34 cellular contexts compared by ENCODE assay signal in the genomic region with DNA sequence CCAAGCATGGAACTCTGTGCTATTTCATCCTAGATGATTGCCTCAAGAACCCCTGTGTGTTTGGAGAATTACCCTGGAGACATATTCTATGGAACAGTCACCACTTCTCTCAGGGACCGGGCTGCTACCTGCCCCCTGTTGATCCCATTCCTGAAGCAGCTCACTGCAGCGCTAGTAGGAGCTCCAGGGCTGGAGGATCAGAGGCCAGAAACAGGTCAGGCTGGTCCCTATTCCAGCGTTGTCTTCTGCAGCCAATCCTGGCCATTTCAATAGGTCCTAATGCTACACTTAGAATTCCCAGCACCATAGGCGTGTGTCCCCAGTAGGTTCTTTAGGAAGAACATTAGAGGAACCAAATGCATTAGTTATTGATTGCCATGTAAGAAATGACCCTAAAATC. TPM values are rescaled to one million over a fixed set of nuclear protein-coding genes. Genes with fewer than 3 reads are reported as not detected.
"Had no signal": no experiment of that assay in that cellular context is flagged by ENCODE, and none has a peak within 500 bp of the region (broad histone marks: within the 10 kb centered on the region; RNA-seq: fewer than 3 reads in every experiment).

No MANE protein-coding gene starts in this region.

- H3K4me3 ChIP-seq: left ventricle myocardium inferior, lung, neural progenitor cell, ovary, right atrium auricular region, right lobe of liver, smooth muscle cell, tibial nerve, upper lobe of right lung had no signal

- H3K27ac ChIP-seq: left ventricle myocardium inferior, neural progenitor cell, neutrophil, ovary, right atrium auricular region, right lobe of liver, tibial nerve, upper lobe of right lung had no signal

- H3K27ac Mint-ChIP-seq: immature natural killer cell; mesothelial cell of epicardium; naive B cell; natural killer cell; nephron progenitor cell; neural progenitor cell; progenitor cell of endocrine pancreas; stimulated activated memory B cell treated with anti-CD40 and anti-IgM and Interleukin-4, amounts not matched to agents 10 μg/mL and 1 μg/mL and 100 μg/mL, for 72 hours had no signal

- H3K9me3 Mint-ChIP-seq: mesothelial cell of epicardium; naive B cell; natural killer cell; nephron progenitor cell; neural progenitor cell; stimulated activated memory B cell treated with anti-CD40 and anti-IgM and Interleukin-4, amounts not matched to agents 10 μg/mL and 1 μg/mL and 100 μg/mL, for 72 hours; stimulated activated naive CD8-positive, alpha-beta T cell treated with anti-CD3 and anti-CD28 coated beads, Interleukin-15, amount 100 ng/mL, for 72 hours had no signal

- DNase-seq: hypothalamus; immature natural killer cell; left ventricle myocardium inferior; mesendoderm; naive B cell; natural killer cell; nephron progenitor cell; occipital lobe; ovary; right lobe of liver; stimulated activated CD4-positive, alpha-beta T cell treated with anti-CD3 and anti-CD28 coated beads, Interleukin-1b, Interleukin-23, amount 100 ng/mL, for 48 hours; stimulated activated CD4-positive, alpha-beta T cell treated with anti-CD3 and anti-CD28 coated beads, Interleukin-2, amount 100 ng/mL, for 48 hours; stimulated activated CD4-positive, alpha-beta T cell treated with anti-CD3 and anti-CD28 coated beads, Interleukin-4, amount 100 ng/mL, for 4 hours; stimulated activated CD8-positive, alpha-beta memory T cell treated with anti-CD3 and anti-CD28 coated beads, Interleukin-4, amount 100 ng/mL, for 48 hours; stimulated activated naive CD4-positive, alpha-beta T cell treated with Interleukin-2 at 50 U/mL for 16 hours; stimulated activated naive CD8-positive, alpha-beta T cell treated with anti-CD3 and anti-CD28 coated beads, Interleukin-15, amount 100 ng/mL, for 72 hours; substantia nigra; upper lobe of right lung had no signal

- H3K4me1 Mint-ChIP-seq: immature natural killer cell; naive B cell; natural killer cell; neural progenitor cell; stimulated activated memory B cell treated with anti-CD40 and anti-IgM and Interleukin-4, amounts not matched to agents 10 μg/mL and 1 μg/mL and 100 μg/mL, for 72 hours had no signal

- H3K4me3 Mint-ChIP-seq: immature natural killer cell; mesothelial cell of epicardium; naive B cell; natural killer cell; nephron progenitor cell; neural progenitor cell; stimulated activated memory B cell treated with anti-CD40 and anti-IgM and Interleukin-4, amounts not matched to agents 10 μg/mL and 1 μg/mL and 100 μg/mL, for 72 hours; stimulated activated naive CD8-positive, alpha-beta T cell treated with anti-CD3 and anti-CD28 coated beads, Interleukin-15, amount 100 ng/mL, for 72 hours had no signal

- H3K36me3 Mint-ChIP-seq: immature natural killer cell; mesothelial cell of epicardium; naive B cell; natural killer cell; neural progenitor cell; stimulated activated memory B cell treated with anti-CD40 and anti-IgM and Interleukin-4, amounts not matched to agents 10 μg/mL and 1 μg/mL and 100 μg/mL, for 72 hours had no signal

RNA-seq across cellular contexts. Expression of a gene that starts 48.9 kb away (rescaled TPM):
- total RNA-seq: left ventricle myocardium inferior, lower leg skin, mesothelial cell of epicardium, mononuclear cell, natural killer cell, occipital lobe, progenitor cell of endocrine pancreas, pulmonary artery endothelial cell, renal cortical epithelial cell, right atrium auricular region, right lobe of liver, skeletal muscle tissue, smooth muscle cell, temporal lobe, tibial nerve, upper lobe of right lung had no signal

RNA-seq across cellular contexts. Expression of a gene that starts 51.3 kb away (rescaled TPM):
- total RNA-seq: kidney epithelial cell, left ventricle myocardium inferior, lower leg skin, mesothelial cell of epicardium, mononuclear cell, natural killer cell, occipital lobe, progenitor cell of endocrine pancreas, pulmonary artery endothelial cell, renal cortical epithelial cell, right atrium auricular region, right lobe of liver, skeletal muscle tissue, tibial nerve, upper lobe of right lung had no signal
